Comparison of ENCODE assay signal across 1 cellular context in genomic region chr14:100780646-100781355, GRCh38.
TF ChIP-seq lines count a peak whose summit lies in the region.

No MANE protein-coding gene starts in this region.

TF ChIP-seq in A549, 52 proteins besides CTCF, POLR2A, EP300 and RAD21 (continued from another document):
- TF ChIP-seq ATOH8 (CRISPR knock-in tag; IDR thresholded peaks at IDR 0.05; ENCODE audit: low read depth) (no peak), RFX5 (IDR thresholded peaks at IDR 0.05) (0 out of 2 replicates have a peak, but pooled peaks have one; percentile 37)
